In genomic region chr2:218244665-218245064, GRCh38 we compare ENCODE assay signal across 22 cellular contexts. TPM values are rescaled to one million over a fixed set of nuclear protein-coding genes. Genes with fewer than 3 reads are reported as not detected.
DNase-seq lines count a peak whose midpoint lies in the region; ATAC-seq and TF ChIP-seq lines count a peak whose summit lies in the region.
"Had no signal": no experiment of that assay in that cellular context is flagged by ENCODE, and none has a peak within 500 bp of the region (broad histone marks: within the 10 kb centered on the region; RNA-seq: fewer than 3 reads in every experiment).

No MANE protein-coding gene starts in this region.

- no peaks in the 10 kb centered on the region for H3K9me3 Mint-ChIP-seq in activated T-cell treated with anti-CD3 and anti-CD28 coated beads, Interleukin-2, amount 50 U/mL, for 72 hours
- no peaks in the 10 kb centered on the region for H3K9me3 Mint-ChIP-seq in CD8-positive, alpha-beta memory T cell
- no peaks in the 10 kb centered on the region for H3K9me3 Mint-ChIP-seq in activated naive CD8-positive, alpha-beta T cell treated with anti-CD3 and anti-CD28 coated beads, Interleukin-2, amount 50 U/mL, for 24 hours
- H3K9me3 Mint-ChIP-seq: neural progenitor cell had no signal

- TF ChIP-seq POLR2A in ovary (IDR thresholded peaks at IDR 0.05): no peak

- H3K4me1 Mint-ChIP-seq in activated T-cell treated with anti-CD3 and anti-CD28 coated beads, Interleukin-2, amount 50 U/mL, for 72 hours (ENCODE audit: low read depth): peaks cover 15% of the 10 kb centered on the region
- H3K4me1 Mint-ChIP-seq in CD8-positive, alpha-beta memory T cell: peaks cover 22 to 45% (median 41%) of the 10 kb centered on the region in 3 donors
- peaks cover 41% of the 10 kb centered on the region for H3K4me1 Mint-ChIP-seq in activated naive CD8-positive, alpha-beta T cell treated with anti-CD3 and anti-CD28 coated beads, Interleukin-2, amount 50 U/mL, for 24 hours
- H3K4me1 Mint-ChIP-seq: neural progenitor cell had no signal

- no peak overlapping the region for H3K4me3 Mint-ChIP-seq in activated T-cell treated with anti-CD3 and anti-CD28 coated beads, Interleukin-2, amount 50 U/mL, for 72 hours
- H3K4me3 Mint-ChIP-seq in CD8-positive, alpha-beta memory T cell: no peak overlapping the region
- H3K4me3 Mint-ChIP-seq in activated naive CD8-positive, alpha-beta T cell treated with anti-CD3 and anti-CD28 coated beads, Interleukin-2, amount 50 U/mL, for 24 hours: no peak overlapping the region
- H3K4me3 Mint-ChIP-seq: neural progenitor cell had no signal

- peaks cover 11% of the 10 kb centered on the region for H3K4me1 ChIP-seq in CD8-positive, alpha-beta memory T cell (ENCODE audit: insufficient read depth, low read length)
- H3K4me1 ChIP-seq in neutrophil (ENCODE audit: control insufficient read depth in 1 of 2, insufficient read depth in 1 of 2, low read depth in 1 of 2, low read length in 1 of 2): no peaks in the 10 kb centered on the region
- no peaks in the 10 kb centered on the region for H3K4me1 ChIP-seq in ovary (ENCODE audit: insufficient read depth)
- H3K4me1 ChIP-seq: neural progenitor cell, vagina had no signal

- no peaks in the 10 kb centered on the region for H3K9me3 ChIP-seq in CD8-positive, alpha-beta memory T cell (ENCODE audit: low read length)
- H3K9me3 ChIP-seq in neutrophil: peaks cover 4% of the 10 kb centered on the region
- H3K9me3 ChIP-seq in ovary: no peaks in the 10 kb centered on the region
- H3K9me3 ChIP-seq: gastrocnemius medialis, vagina had no signal

- H3K27me3 Mint-ChIP-seq in activated T-cell treated with anti-CD3 and anti-CD28 coated beads, Interleukin-2, amount 50 U/mL, for 72 hours (ENCODE audit: low read depth): no peaks in the 10 kb centered on the region
- no peaks in the 10 kb centered on the region for H3K27me3 Mint-ChIP-seq in CD8-positive, alpha-beta memory T cell
- no peaks in the 10 kb centered on the region for H3K27me3 Mint-ChIP-seq in activated naive CD8-positive, alpha-beta T cell treated with anti-CD3 and anti-CD28 coated beads, Interleukin-2, amount 50 U/mL, for 24 hours

- H3K36me3 Mint-ChIP-seq in activated T-cell treated with anti-CD3 and anti-CD28 coated beads, Interleukin-2, amount 50 U/mL, for 72 hours (ENCODE audit: insufficient read depth in 2 of 2): peaks cover 13 to 58% of the 10 kb centered on the region in 2 donors
- peaks cover 0 to 99% (median 23%) of the 10 kb centered on the region in 3 donors for H3K36me3 Mint-ChIP-seq in CD8-positive, alpha-beta memory T cell
- H3K36me3 Mint-ChIP-seq in activated naive CD8-positive, alpha-beta T cell treated with anti-CD3 and anti-CD28 coated beads, Interleukin-2, amount 50 U/mL, for 24 hours (ENCODE audit: low read depth): peaks cover 73% of the 10 kb centered on the region

- H3K27ac Mint-ChIP-seq in activated T-cell treated with anti-CD3 and anti-CD28 coated beads, Interleukin-2, amount 50 U/mL, for 72 hours: peak overlapping the region; percentile 76
- H3K27ac Mint-ChIP-seq in CD8-positive, alpha-beta memory T cell: peak overlapping the region; percentile 10 to 87 (median 68)
- H3K27ac Mint-ChIP-seq in activated naive CD8-positive, alpha-beta T cell treated with anti-CD3 and anti-CD28 coated beads, Interleukin-2, amount 50 U/mL, for 24 hours: peak overlapping the region; percentile 73
- H3K27ac Mint-ChIP-seq: neural progenitor cell had no signal

- DNase-seq in activated T-cell treated with anti-CD3 and anti-CD28 coated beads, Interleukin-2, amount 50 U/mL, for 72 hours: no peak
- no peak for DNase-seq in activated T-cell treated with anti-CD3 and anti-CD28 coated beads, Interleukin-2, amount 50 U/mL, for 1 hour
- DNase-seq in CD8-positive, alpha-beta memory T cell: no peak
- DNase-seq in activated naive CD8-positive, alpha-beta T cell treated with anti-CD3 and anti-CD28 coated beads, Interleukin-2, amount 50 U/mL, for 24 hours: no peak
- no peak for DNase-seq in ovary
- DNase-seq in NCI-H526 treated with DMSO at 0.1 percent for 48 hours (lab: John Stamatoyannopoulos, UW): no peak
- DNase-seq: activated CD8-positive, alpha-beta memory T cell treated with anti-CD3 and anti-CD28 coated beads, Interleukin-2, amount 50 U/mL, for 4 hours; erythroblast; gastrocnemius medialis; IMR-90; left cardiac atrium; NCI-H1436; NCI-H2171 treated with DMSO at 0.1 percent for 48 hours; NCI-H748 treated with DMSO at 0.1 percent for 48 hours; stimulated activated CD4-positive, alpha-beta T cell treated with anti-CD3 and anti-CD28 coated beads, Interleukin-4, amount 100 ng/mL, for 24 hours; T1000 had no signal

- no peaks in the 10 kb centered on the region for H3K27me3 ChIP-seq in CD8-positive, alpha-beta memory T cell (ENCODE audit: insufficient read depth, low read length, poor library complexity, severe bottlenecking)
- H3K27me3 ChIP-seq in neutrophil: no peaks in the 10 kb centered on the region
- H3K27me3 ChIP-seq in ovary: no peaks in the 10 kb centered on the region
- H3K27me3 ChIP-seq: gastrocnemius medialis, neural progenitor cell, vagina had no signal

- no peak overlapping the region for H3K4me3 ChIP-seq in CD8-positive, alpha-beta memory T cell (ENCODE audit: low read length)
- no peak overlapping the region for H3K4me3 ChIP-seq in neutrophil (ENCODE audit: low read depth in 1 of 2, low read length in 1 of 2)
- no peak overlapping the region for H3K4me3 ChIP-seq in ovary
- H3K4me3 ChIP-seq: gastrocnemius medialis, neural progenitor cell, vagina had no signal

- CTCF ChIA-PET in CD8-positive, alpha-beta memory T cell (lab: Charles Lee): interaction anchor here (1.0 to 3.3 kb wide), 4 partner anchors 9 to 152 kb away, joined by 3 to 14 read pairs (median 4); no protein-coding TSS in a partner anchor

- 89 to 96% (median 92%) methylated on average over 2 of the region's 2 CpGs for WGBS in ovary, 3 donors

- intact Hi-C loops in ovary (cut with DNase I): no loop called here

- no peak overlapping the region for H3K27ac ChIP-seq in CD8-positive, alpha-beta memory T cell (ENCODE audit: low read depth, low read length)
- peak overlapping the region; percentile 10 for H3K27ac ChIP-seq in neutrophil
- no peak overlapping the region for H3K27ac ChIP-seq in ovary
- H3K27ac ChIP-seq: HL-60, neural progenitor cell, vagina had no signal

- ATAC-seq in activated T-cell treated with anti-CD3 and anti-CD28 coated beads, Interleukin-2, amount 50 U/mL, for 72 hours (replicated peaks in 1 of 2): no peak
- ATAC-seq in activated naive CD8-positive, alpha-beta T cell treated with anti-CD3 and anti-CD28 coated beads, Interleukin-2, amount 50 U/mL, for 24 hours: no peak
- ATAC-seq in HG03342 (IDR thresholded peaks at IDR 0.05; ENCODE audit: unreplicated experiment): no peak

- POLR2A ChIA-PET in CD8-positive, alpha-beta memory T cell (lab: Charles Lee): no interaction called here

- no peak for TF ChIP-seq EP300 in ovary (IDR thresholded peaks at IDR 0.05)

- TF ChIP-seq CTCF in neutrophil (IDR thresholded peaks at IDR 0.05): no peak
- no peak for TF ChIP-seq CTCF in ovary (IDR thresholded peaks at IDR 0.05)

- H3K36me3 ChIP-seq in CD8-positive, alpha-beta memory T cell (ENCODE audit: insufficient read depth, low read length): peaks cover 79% of the 10 kb centered on the region
- peaks cover 100% of the 10 kb centered on the region for H3K36me3 ChIP-seq in neutrophil
- peaks cover 3% of the 10 kb centered on the region for H3K36me3 ChIP-seq in ovary
- H3K36me3 ChIP-seq: neural progenitor cell had no signal

RNA-seq across cellular contexts. Expression of gene GPBAR1, which starts 16.1 kb away (rescaled TPM):
- 1 to 10 TPM in 1 of 2 donors, under 1 TPM in 1; 0.76 to 1.4 TPM for total RNA-seq in activated T-cell treated with anti-CD3 and anti-CD28 coated beads, Interleukin-2, amount 50 U/mL, for 72 hours
- total RNA-seq in CD8-positive, alpha-beta memory T cell: under 1 TPM; 0.51 to 0.72 TPM
- polyA plus RNA-seq in CD8-positive, alpha-beta memory T cell: not detected
- 1 to 10 TPM in 5 of 7 donors, under 1 TPM in 2; 0.38 to 3.8 (median 2.1) TPM for total RNA-seq in ovary
- polyA plus RNA-seq in ovary: 1 to 10 TPM in 1 of 2 donors, under 1 TPM in 1; 0.28 to 2.8 TPM
- total RNA-seq: dermis microvascular lymphatic vessel endothelial cell had no signal

RNA-seq across cellular contexts. Expression of gene AAMP, which starts 25.3 kb away (rescaled TPM):
- total RNA-seq in activated T-cell treated with anti-CD3 and anti-CD28 coated beads, Interleukin-2, amount 50 U/mL, for 72 hours: 10 to 100 TPM; 51.7 to 63.0 TPM
- 10 to 100 TPM; 94.8 to 95.2 TPM for total RNA-seq in CD8-positive, alpha-beta memory T cell
- polyA plus RNA-seq in CD8-positive, alpha-beta memory T cell: 86.1 TPM
- 100 to 1,000 TPM in 5 of 7 donors, 10 to 100 TPM in 2; 86.5 to 123 (median 106) TPM for total RNA-seq in ovary
- 100 to 1,000 TPM in 1 of 2 donors, 10 to 100 TPM in 1; 71.1 to 144 TPM for polyA plus RNA-seq in ovary

RNA-seq across cellular contexts. Expression of gene PNKD, which starts 25.7 kb away (rescaled TPM):
- 10 to 100 TPM; 14.7 to 17.7 TPM for total RNA-seq in activated T-cell treated with anti-CD3 and anti-CD28 coated beads, Interleukin-2, amount 50 U/mL, for 72 hours
- total RNA-seq in CD8-positive, alpha-beta memory T cell: 10 to 100 TPM; 26.8 to 31.6 TPM
- polyA plus RNA-seq in CD8-positive, alpha-beta memory T cell: 111 TPM
- 10 to 100 TPM; 37.3 to 59.6 (median 48.1) TPM for total RNA-seq in ovary
- polyA plus RNA-seq in ovary: 10 to 100 TPM; 23.3 to 74.5 TPM

RNA-seq across cellular contexts. Expression of gene ARPC2, which starts 27.7 kb away (rescaled TPM):
- total RNA-seq in activated T-cell treated with anti-CD3 and anti-CD28 coated beads, Interleukin-2, amount 50 U/mL, for 72 hours: 100 to 1,000 TPM; 517 to 533 TPM
- total RNA-seq in CD8-positive, alpha-beta memory T cell: 100 to 1,000 TPM; 575 to 600 TPM
- 970 TPM for polyA plus RNA-seq in CD8-positive, alpha-beta memory T cell
- 100 to 1,000 TPM; 135 to 229 (median 166) TPM for total RNA-seq in ovary
- polyA plus RNA-seq in ovary: 100 to 1,000 TPM; 170 to 357 TPM

RNA-seq across cellular contexts. Expression of gene TMBIM1, which starts 47.6 kb away (rescaled TPM):
- total RNA-seq in activated T-cell treated with anti-CD3 and anti-CD28 coated beads, Interleukin-2, amount 50 U/mL, for 72 hours: 10 to 100 TPM; 64.5 to 75.1 TPM
- 10 to 100 TPM; 82.3 to 92.3 TPM for total RNA-seq in CD8-positive, alpha-beta memory T cell
- polyA plus RNA-seq in CD8-positive, alpha-beta memory T cell: 149 TPM
- total RNA-seq in ovary: 100 to 1,000 TPM in 6 of 7 donors, 10 to 100 TPM in 1; 80.6 to 137 (median 114) TPM
- 100 to 1,000 TPM; 106 to 259 TPM for polyA plus RNA-seq in ovary
